In the genomic region with DNA sequence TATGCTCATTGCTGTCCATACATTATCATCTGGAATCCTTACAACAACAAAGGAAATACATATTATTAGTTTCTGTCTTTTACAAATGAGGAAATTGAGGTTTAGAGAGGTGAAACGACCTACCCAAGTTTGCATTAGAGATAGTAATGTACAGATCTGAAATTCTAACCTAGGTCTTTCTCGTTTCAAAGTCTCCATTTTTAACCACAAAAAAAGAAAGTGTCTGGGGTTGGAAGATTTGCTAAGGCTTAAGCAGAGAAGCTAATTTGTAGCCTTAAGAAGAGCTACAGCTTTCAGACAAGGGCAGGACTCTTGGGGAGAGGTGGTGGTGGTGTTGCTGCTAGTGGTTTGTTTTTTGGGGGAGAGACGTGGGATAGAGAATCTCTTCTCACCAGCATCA, we compare ENCODE assay signal across 15 cellular contexts.
DNase-seq lines count a peak whose midpoint lies in the region; ATAC-seq and TF ChIP-seq lines count a peak whose summit lies in the region.
"Had no signal": no experiment of that assay in that cellular context is flagged by ENCODE, and none has a peak within 500 bp of the region (broad histone marks: within the 10 kb centered on the region; RNA-seq: fewer than 3 reads in every experiment).

No MANE protein-coding gene starts in this region.

- peak; percentile 34 for ATAC-seq in GM19351 (IDR thresholded peaks at IDR 0.05; ENCODE audit: unreplicated experiment)
- ATAC-seq in stimulated activated memory B cell treated with anti-CD40 and anti-IgM and Interleukin-4, amounts not matched to agents 10 μg/mL and 1 μg/mL and 100 μg/mL, for 72 hours: no peak
- ATAC-seq in GM18861 (IDR thresholded peaks at IDR 0.05; ENCODE audit: unreplicated experiment): no peak
- ATAC-seq: T-helper 17 cell had no signal

- peaks cover 75% of the 10 kb centered on the region for H3K36me3 ChIP-seq in OCI-LY3 (replicated peaks; ENCODE audit: low read depth, low read length)
- H3K36me3 ChIP-seq: HAP-1 had no signal

- no peak for DNase-seq in NCI-H345 treated with DMSO at 0.1 percent for 48 hours (lab: John Stamatoyannopoulos, UW; ENCODE audit: unreplicated experiment)
- DNase-seq in stimulated activated CD4-positive, alpha-beta T cell treated with anti-CD3 and anti-CD28 coated beads, Interleukin-4, amount 100 ng/mL, for 4 hours: no peak
- DNase-seq: CD4-positive, alpha-beta T cell; MM.1S; NCI-H187; NCI-H446; NCI-H69; RPMI8226; T-helper 17 cell had no signal

- peak overlapping the region; percentile 91 for H3K4me2 ChIP-seq in OCI-LY3 (ENCODE audit: low read length)

- H3K27me3 ChIP-seq in OCI-LY3 (ENCODE audit: low read depth, low read length): no peaks in the 10 kb centered on the region

- no peaks in the 10 kb centered on the region for H3K9me3 Mint-ChIP-seq in stimulated activated memory B cell treated with anti-CD40 and anti-IgM and Interleukin-4, amounts not matched to agents 10 μg/mL and 1 μg/mL and 100 μg/mL, for 72 hours
- H3K9me3 Mint-ChIP-seq: CD4-positive, alpha-beta T cell had no signal

- peak overlapping the region; percentile 59; the same call in 1 of the 2 replicates for H3K4me3 ChIP-seq in GM08714 (ENCODE audit: low read length)
- H3K4me3 ChIP-seq in OCI-LY3 (ENCODE audit: low read length): peak overlapping the region; percentile 66
- H3K4me3 ChIP-seq: HAP-1 had no signal

- peak overlapping the region; percentile 86 for H3K27ac Mint-ChIP-seq in stimulated activated memory B cell treated with anti-CD40 and anti-IgM and Interleukin-4, amounts not matched to agents 10 μg/mL and 1 μg/mL and 100 μg/mL, for 72 hours
- H3K27ac Mint-ChIP-seq: CD4-positive, alpha-beta T cell; T-helper 17 cell had no signal

- TF ChIP-seq CTCF in OCI-LY3 (IDR thresholded peaks at IDR 0.05; ENCODE audit: low read depth, low read length): no peak

- H3K79me2 ChIP-seq in OCI-LY3 (ENCODE audit: low read length): peaks cover 91% of the 10 kb centered on the region

- H3K4me3 Mint-ChIP-seq in stimulated activated memory B cell treated with anti-CD40 and anti-IgM and Interleukin-4, amounts not matched to agents 10 μg/mL and 1 μg/mL and 100 μg/mL, for 72 hours: peak overlapping the region; percentile 52
- H3K4me3 Mint-ChIP-seq: CD4-positive, alpha-beta T cell; T-helper 17 cell had no signal

- peak overlapping the region; percentile 82 for H3K9ac ChIP-seq in OCI-LY3 (ENCODE audit: low read length)

- peaks cover 91% of the 10 kb centered on the region for H3K36me3 Mint-ChIP-seq in stimulated activated memory B cell treated with anti-CD40 and anti-IgM and Interleukin-4, amounts not matched to agents 10 μg/mL and 1 μg/mL and 100 μg/mL, for 72 hours

- no peaks in the 10 kb centered on the region for H3K9me3 ChIP-seq in OCI-LY3 (ENCODE audit: insufficient read depth, low read length)
- H3K9me3 ChIP-seq: HAP-1 had no signal

- H3K27me3 Mint-ChIP-seq in stimulated activated memory B cell treated with anti-CD40 and anti-IgM and Interleukin-4, amounts not matched to agents 10 μg/mL and 1 μg/mL and 100 μg/mL, for 72 hours: no peaks in the 10 kb centered on the region

- H3K4me1 ChIP-seq in OCI-LY3 (ENCODE audit: low read length): peaks cover 79% of the 10 kb centered on the region
- H3K4me1 ChIP-seq: HAP-1 had no signal

- H3K4me1 Mint-ChIP-seq in stimulated activated memory B cell treated with anti-CD40 and anti-IgM and Interleukin-4, amounts not matched to agents 10 μg/mL and 1 μg/mL and 100 μg/mL, for 72 hours: peaks cover 92% of the 10 kb centered on the region

- H2AFZ ChIP-seq in OCI-LY3 (ENCODE audit: low read depth, low read length): no peak overlapping the region

- H4K20me1 ChIP-seq in OCI-LY3 (ENCODE audit: insufficient read depth, low read length): peaks cover 85% of the 10 kb centered on the region

- peak overlapping the region; percentile 98 for H3K27ac ChIP-seq in OCI-LY3 (ENCODE audit: low read length)
